ENCODE assay signal across 16 cellular contexts in genomic region chr11:76188873-76189272, GRCh38. TPM values are rescaled to one million over a fixed set of nuclear protein-coding genes. Genes with fewer than 3 reads are reported as not detected.
DNase-seq lines count a peak whose midpoint lies in the region; ATAC-seq, FAIRE-seq and TF ChIP-seq lines count a peak whose summit lies in the region.
"Had no signal": no experiment of that assay in that cellular context is flagged by ENCODE, and none has a peak within 500 bp of the region (broad histone marks: within the 10 kb centered on the region; RNA-seq: fewer than 3 reads in every experiment).

No MANE protein-coding gene starts in this region.

- POLR2A ChIA-PET in HEK293 (lab: Yijun Ruan, JAX) = no interaction called here

- H3K27ac ChIP-seq in HEK293 (ENCODE audit: extremely low read depth, low read depth, low read length) = no peak overlapping the region
- H3K27ac ChIP-seq in psoas muscle = peak overlapping the region; percentile 88
- H3K27ac ChIP-seq in testis = no peak overlapping the region
- H3K27ac ChIP-seq: GM23248 had no signal

- no peak for ATAC-seq in activated T-helper 17 cell treated with anti-CD3 and anti-CD28 coated beads, Interleukin-2, amount 50 U/mL, for 72 hours (replicated peaks)
- ATAC-seq in psoas muscle = no peak
- ATAC-seq: CD8-positive, alpha-beta T cell had no signal

- TF ChIP-seq CTCF in HEK293 (tag by site-specific recombination; IDR thresholded peaks at IDR 0.05) (no peak), nephron (IDR thresholded peaks at IDR 0.05; ENCODE audit: unreplicated experiment in 3 of 3) (no peak), psoas muscle (IDR thresholded peaks at IDR 0.05) (no peak), testis (IDR thresholded peaks at IDR 0.05) (no peak)

- H3K4me3 ChIP-seq in HEK293 (ENCODE audit: low read depth, low read length) (no peak overlapping the region), psoas muscle (no peak overlapping the region), testis (no peak overlapping the region)
- H3K4me3 ChIP-seq: GM23248 had no signal

- H3K4me1 Mint-ChIP-seq in activated T-helper 17 cell treated with anti-CD3 and anti-CD28 coated beads, Interleukin-2, amount 50 U/mL, for 72 hours = peaks cover 5% of the 10 kb centered on the region
- peaks cover 55% of the 10 kb centered on the region for H3K4me1 Mint-ChIP-seq in nephron

- no peaks in the 10 kb centered on the region for H3K9me3 ChIP-seq in HEK293 (ENCODE audit: control insufficient read depth, insufficient read depth, low read depth, low read length)
- no peaks in the 10 kb centered on the region for H3K9me3 ChIP-seq in psoas muscle
- H3K9me3 ChIP-seq in testis = no peaks in the 10 kb centered on the region
- H3K9me3 ChIP-seq: BE2C had no signal

- no peak for FAIRE-seq in GM19239 (lab: Jason Lieb, UNC)
- FAIRE-seq: A204.1, HepG2, HTR-8/SVneo had no signal

- H3K9me3 Mint-ChIP-seq in activated T-helper 17 cell treated with anti-CD3 and anti-CD28 coated beads, Interleukin-2, amount 50 U/mL, for 72 hours = no peaks in the 10 kb centered on the region
- H3K9me3 Mint-ChIP-seq in nephron = no peaks in the 10 kb centered on the region
- H3K9me3 Mint-ChIP-seq: CD14-positive monocyte; CD8-positive, alpha-beta T cell had no signal

- WGBS in psoas muscle, 3 donors = 87 to 90% (median 89%) methylated on average over 4 of the region's 4 CpGs
- WGBS in testis, 2 donors = 74 to 84% methylated on average over 4 of the region's 4 CpGs

- H3K36me3 Mint-ChIP-seq in activated T-helper 17 cell treated with anti-CD3 and anti-CD28 coated beads, Interleukin-2, amount 50 U/mL, for 72 hours (ENCODE audit: low read depth) = no peaks in the 10 kb centered on the region
- H3K36me3 Mint-ChIP-seq in nephron (ENCODE audit: low read depth) = peaks cover 8% of the 10 kb centered on the region
- H3K36me3 Mint-ChIP-seq: CD14-positive monocyte; CD8-positive, alpha-beta T cell had no signal

- DNase-seq in psoas muscle = no peak
- DNase-seq in NCI-H2081 (lab: John Stamatoyannopoulos, UW) = no peak
- no peak for DNase-seq in testis
- DNase-seq in GM19239 (ENCODE audit: insufficient read length, low spot score) = no peak
- DNase-seq: BE2C; CD8-positive, alpha-beta T cell; COR-L47; GM23248; H7 had no signal

- H3K27me3 Mint-ChIP-seq in activated T-helper 17 cell treated with anti-CD3 and anti-CD28 coated beads, Interleukin-2, amount 50 U/mL, for 72 hours = no peaks in the 10 kb centered on the region
- H3K27me3 Mint-ChIP-seq in nephron (ENCODE audit: low read depth) = peaks cover 19% of the 10 kb centered on the region

- H3K36me3 ChIP-seq in HEK293 (ENCODE audit: control insufficient read depth in 2 of 2, insufficient read depth in 1 of 2, low read length in 2 of 2) = peaks cover 0 to 57% of the 10 kb centered on the region in 2 experiments; a peak in 2 of 3 replicates
- H3K36me3 ChIP-seq in psoas muscle (ENCODE audit: insufficient read depth in 1 of 2, low read depth in 1 of 2) = peaks cover 0 to 40% of the 10 kb centered on the region in 2 donors
- no peaks in the 10 kb centered on the region for H3K36me3 ChIP-seq in testis (ENCODE audit: low read depth, missing control alignments)
- H3K36me3 ChIP-seq: BE2C had no signal

- TF ChIP-seq POLR2A in testis (IDR thresholded peaks at IDR 0.05) = no peak

- intact Hi-C loops in psoas muscle (cut with DNase I) (no loop called here), testis (cut with DNase I; ENCODE audit: low total_unique reads) (no loop called here)

- peak overlapping the region; percentile 5 for H3K27ac Mint-ChIP-seq in activated T-helper 17 cell treated with anti-CD3 and anti-CD28 coated beads, Interleukin-2, amount 50 U/mL, for 72 hours
- peak overlapping the region; percentile 75 to 92 (median 77) for H3K27ac Mint-ChIP-seq in nephron
- H3K27ac Mint-ChIP-seq: CD8-positive, alpha-beta T cell had no signal

- H3K4me1 ChIP-seq in HEK293 (ENCODE audit: control insufficient read depth, insufficient read depth, low read length) = no peaks in the 10 kb centered on the region
- H3K4me1 ChIP-seq in psoas muscle = peaks cover 20% of the 10 kb centered on the region
- peaks cover 18% of the 10 kb centered on the region for H3K4me1 ChIP-seq in testis

- H3K4me3 Mint-ChIP-seq in activated T-helper 17 cell treated with anti-CD3 and anti-CD28 coated beads, Interleukin-2, amount 50 U/mL, for 72 hours = no peak overlapping the region
- peak overlapping the region in 1 of 3 experiments; percentile 0 for H3K4me3 Mint-ChIP-seq in nephron
- H3K4me3 Mint-ChIP-seq: CD14-positive monocyte; CD8-positive, alpha-beta T cell had no signal

- H3K27me3 ChIP-seq in psoas muscle (ENCODE audit: insufficient read depth in 3 of 3, low read length in 2 of 3) (no peaks in the 10 kb centered on the region), testis (no peaks in the 10 kb centered on the region)
- H3K27me3 ChIP-seq: BE2C had no signal

- CTCF ChIA-PET in HEK293 (lab: Yijun Ruan, JAX) = no interaction called here

TF ChIP-seq in HEK293, 187 proteins besides CTCF, POLR2A, EP300 and RAD21:
- no peak for TF ChIP-seq GLI2 (tag by site-specific recombination; IDR thresholded peaks at IDR 0.05; ENCODE audit: borderline replicate concordance, low read depth)
- no peak for TF ChIP-seq ZNF223 (tag by site-specific recombination; IDR thresholded peaks at IDR 0.05)
- TF ChIP-seq PRDM10 (tag by site-specific recombination; IDR thresholded peaks at IDR 0.05) = peak; percentile 86
- TF ChIP-seq ZFP37 (tag by site-specific recombination; IDR thresholded peaks at IDR 0.05) = no peak

RNA-seq across cellular contexts. Expression of gene WNT11, which starts 17.4 kb away (rescaled TPM):
- total RNA-seq in activated T-helper 17 cell treated with anti-CD3 and anti-CD28 coated beads, Interleukin-2, amount 50 U/mL, for 72 hours = not detected
- total RNA-seq in psoas muscle (10 to 100 TPM in 1 of 4 donors, 1 to 10 TPM in 3; 6.4 to 13.0 (median 8.0) TPM), testis (1 to 10 TPM; 2.8 to 4.3 TPM)
- polyA plus RNA-seq in psoas muscle (1 to 10 TPM; 4.5 to 6.5 (median 4.8) TPM), testis (ENCODE audit: insufficient read depth, low read depth, low replicate concordance) (2.7 TPM)
- total RNA-seq: GM23248 had no signal
- polyA plus RNA-seq: GM23248 had no signal
